ENCODE assay signal across 9 cellular contexts in genomic region chr1:149936992-149937705, GRCh38. TPM values are rescaled to one million over a fixed set of nuclear protein-coding genes. Genes with fewer than 3 reads are reported as not detected.
DNase-seq lines count a peak whose midpoint lies in the region; ATAC-seq and TF ChIP-seq lines count a peak whose summit lies in the region.
"Had no signal": no experiment of that assay in that cellular context is flagged by ENCODE, and none has a peak within 500 bp of the region (broad histone marks: within the 10 kb centered on the region; RNA-seq: fewer than 3 reads in every experiment).

No MANE protein-coding gene starts in this region.

- peak; percentile 56 for TF ChIP-seq POLR2A in prostate gland (IDR thresholded peaks at IDR 0.05)

- no peaks in the 10 kb centered on the region for H3K9me3 Mint-ChIP-seq in CD8-positive, alpha-beta T cell

- H3K4me3 ChIP-seq in AG04449 (ENCODE audit: low read depth, low read length) (peak overlapping the region; percentile 85), fibroblast of pulmonary artery (replicated peaks; ENCODE audit: low read depth, low read length) (peak overlapping the region; percentile 87), prostate gland (peak overlapping the region; percentile 33 to 34)
- H3K4me3 ChIP-seq in CD8-positive, alpha-beta T cell (ENCODE audit: low read depth, low read length), result no peak overlapping the region

- no peaks in the 10 kb centered on the region for H3K36me3 ChIP-seq in prostate gland
- H3K36me3 ChIP-seq in CD8-positive, alpha-beta T cell (ENCODE audit: insufficient read depth, low read length), result no peaks in the 10 kb centered on the region

- peak overlapping the region; percentile 79 for H3K27ac Mint-ChIP-seq in T-helper 17 cell
- H3K27ac Mint-ChIP-seq in CD8-positive, alpha-beta T cell, result no peak overlapping the region

- no peak for DNase-seq in AG04449 (ENCODE audit: low read depth, low spot score)
- peak; percentile 54 for DNase-seq in HCEC 1CT
- DNase-seq in T-helper 17 cell, result no peak
- DNase-seq in fibroblast of pulmonary artery (ENCODE audit: low read depth), result peak; percentile 45
- DNase-seq in prostate gland (ENCODE audit: low spot score), result peak; percentile 32
- DNase-seq in GM10266 (ENCODE audit: extremely low spot score), result no peak
- DNase-seq in activated gamma-delta T cell (lab: John Stamatoyannopoulos, UW), result no peak
- no peak for DNase-seq in CD8-positive, alpha-beta T cell
- DNase-seq: left cardiac atrium had no signal

- TF ChIP-seq CTCF in AG04449 (IDR thresholded peaks at IDR 0.05; ENCODE audit: insufficient read depth, low read length, missing control alignments) (peak; percentile 7), fibroblast of pulmonary artery (IDR thresholded peaks at IDR 0.05; ENCODE audit: low read length, missing control alignments) (no peak), prostate gland (IDR thresholded peaks at IDR 0.05) (peak in 1 of 4 experiments; percentile 5), GM10266 (IDR thresholded peaks at IDR 0.05; ENCODE audit: control insufficient read depth, insufficient read depth, low read depth, missing control alignments) (no peak)
- no peak for TF ChIP-seq CTCF in CD8-positive, alpha-beta T cell (IDR thresholded peaks at IDR 0.05)

- no peaks in the 10 kb centered on the region for H3K9me3 ChIP-seq in T-helper 17 cell (ENCODE audit: control insufficient read depth, low read length, poor library complexity, severe bottlenecking)
- no peaks in the 10 kb centered on the region for H3K9me3 ChIP-seq in prostate gland
- no peaks in the 10 kb centered on the region for H3K9me3 ChIP-seq in CD8-positive, alpha-beta T cell (ENCODE audit: low read length)

- no peak overlapping the region for H3K4me3 Mint-ChIP-seq in T-helper 17 cell
- no peak overlapping the region for H3K4me3 Mint-ChIP-seq in CD8-positive, alpha-beta T cell

- H3K4me1 ChIP-seq in prostate gland (replicated peaks), result no peaks in the 10 kb centered on the region
- peaks cover 5% of the 10 kb centered on the region for H3K4me1 ChIP-seq in CD8-positive, alpha-beta T cell (ENCODE audit: insufficient read depth, low read length)

- intact Hi-C loops in prostate gland (cut with DNase I), result no loop called here
- intact Hi-C loops in CD8-positive, alpha-beta T cell (cut with DNase I, micrococcal nuclease), result no loop called here

- H3K27me3 Mint-ChIP-seq in T-helper 17 cell, result peaks cover under 1% of the 10 kb centered on the region
- H3K27me3 Mint-ChIP-seq in CD8-positive, alpha-beta T cell (ENCODE audit: low read depth), result peaks cover 3% of the 10 kb centered on the region

- CTCF ChIA-PET in AG04449 (lab: Yijun Ruan, JAX), result interaction anchor here (0.7 to 1.7 kb wide), 8 partner anchors 10 to 319 kb away, joined by 3 to 5 read pairs (median 3); no protein-coding TSS in a partner anchor
- CTCF ChIA-PET in CD8-positive, alpha-beta T cell (lab: Charles Lee), result no interaction called here

- WGBS in prostate gland, result 10% methylated on average over 8 of the region's 8 CpGs

- H3K27ac ChIP-seq in prostate gland, result peak overlapping the region; percentile 21 to 32
- no peak overlapping the region for H3K27ac ChIP-seq in CD8-positive, alpha-beta T cell (ENCODE audit: low read depth, low read length)

- peaks cover 14% of the 10 kb centered on the region for H3K4me1 Mint-ChIP-seq in T-helper 17 cell
- H3K4me1 Mint-ChIP-seq in CD8-positive, alpha-beta T cell (ENCODE audit: low read depth), result peaks cover 13% of the 10 kb centered on the region

- no peak for ATAC-seq in T-helper 17 cell
- no peak for ATAC-seq in CD8-positive, alpha-beta T cell

- H3K36me3 Mint-ChIP-seq in T-helper 17 cell (ENCODE audit: low read depth), result no peaks in the 10 kb centered on the region
- no peaks in the 10 kb centered on the region for H3K36me3 Mint-ChIP-seq in CD8-positive, alpha-beta T cell

- no peaks in the 10 kb centered on the region for H3K27me3 ChIP-seq in prostate gland (replicated peaks; ENCODE audit: insufficient read depth)
- H3K27me3 ChIP-seq in CD8-positive, alpha-beta T cell (ENCODE audit: insufficient read depth, low read length), result no peaks in the 10 kb centered on the region

- POLR2A ChIA-PET in AG04449 (lab: Yijun Ruan, JAX), result interaction anchor here (1.3 kb wide), 1 partner anchor 50 kb away, joined by 4 read pairs; a partner anchor contains a TSS
- POLR2A ChIA-PET in CD8-positive, alpha-beta T cell (lab: Charles Lee), result interaction anchor here (1.0 kb wide), 1 partner anchor 50 kb away, joined by 3 read pairs; a partner anchor contains a TSS

RNA-seq across cellular contexts. Expression of gene MTMR11, which starts 0.5 kb away (rescaled TPM):
- under 1 TPM; 0.35 to 0.73 TPM for total RNA-seq in T-helper 17 cell
- total RNA-seq in prostate gland, result 10 to 100 TPM in 1 of 2 donors, 1 to 10 TPM in 1; 2.6 to 25.5 TPM
- total RNA-seq in CD8-positive, alpha-beta T cell, result under 1 TPM in 1 of 2 experiments, not detected in 1; 0.14 TPM

RNA-seq across cellular contexts. Expression of gene SF3B4, which starts 9.5 kb away (rescaled TPM):
- 10 to 100 TPM; 47.2 to 53.2 TPM for total RNA-seq in T-helper 17 cell
- 10 to 100 TPM; 15.0 to 22.1 TPM for total RNA-seq in prostate gland
- total RNA-seq in CD8-positive, alpha-beta T cell, result 10 to 100 TPM; 52.0 to 59.1 TPM

RNA-seq across cellular contexts. Expression of gene SV2A, which starts 19.5 kb away (rescaled TPM):
- total RNA-seq in T-helper 17 cell (1 to 10 TPM; 4.6 to 4.7 TPM), prostate gland (1 to 10 TPM; 2.1 to 3.4 TPM)
- 1 to 10 TPM; 2.9 to 3.3 TPM for total RNA-seq in CD8-positive, alpha-beta T cell

RNA-seq across cellular contexts. Expression of gene BOLA1, which starts 37.8 kb away (rescaled TPM):
- 1 to 10 TPM; 5.3 to 7.2 TPM for total RNA-seq in T-helper 17 cell
- total RNA-seq in prostate gland, result 10 to 100 TPM; 37.8 to 40.6 TPM
- 1 to 10 TPM; 3.3 to 4.0 TPM for total RNA-seq in CD8-positive, alpha-beta T cell

Comparison
In these comparisons a context has a peak if more than half of its experiments do, and no peak if none do; other contexts are left out.
1. DNase-seq: peak in HCEC 1CT (single experiment), fibroblast of pulmonary artery (single experiment) and prostate gland (single experiment); none in AG04449 (single experiment), T-helper 17 cell (0 of 3), GM10266 (single experiment), activated gamma-delta T cell (single experiment) and CD8-positive, alpha-beta T cell (0 of 7).